17 cellular contexts compared by ENCODE assay signal in the genomic region with DNA sequence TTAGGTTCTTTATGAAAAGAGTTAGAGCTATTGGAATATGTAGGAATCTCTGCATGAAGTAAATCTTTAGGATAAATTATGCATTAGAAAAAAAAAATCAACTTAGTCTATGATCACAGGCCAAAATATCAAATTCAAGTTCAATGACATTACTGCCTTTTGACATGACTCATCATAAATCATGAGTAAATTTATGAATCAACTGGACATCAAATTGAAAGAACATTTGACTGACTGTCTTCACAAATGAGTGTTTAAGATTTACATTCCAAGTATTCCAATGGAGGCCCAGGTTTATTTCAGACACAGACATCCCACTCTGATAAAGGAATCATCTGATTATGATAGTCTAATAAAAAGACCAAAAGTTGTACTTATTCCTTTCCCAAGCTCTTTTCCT.
DNase-seq lines count a peak whose midpoint lies in the region; ATAC-seq, FAIRE-seq and TF ChIP-seq lines count a peak whose summit lies in the region.
"Had no signal": no experiment of that assay in that cellular context is flagged by ENCODE, and none has a peak within 500 bp of the region (broad histone marks: within the 10 kb centered on the region; RNA-seq: fewer than 3 reads in every experiment).

No MANE protein-coding gene starts in this region.

- H3K36me3 ChIP-seq in GM23248 (ENCODE audit: low read depth), result no peaks in the 10 kb centered on the region
- no peaks in the 10 kb centered on the region for H3K36me3 ChIP-seq in mammary epithelial cell (ENCODE audit: insufficient read depth, low read length)
- H3K36me3 ChIP-seq: BLaER1 had no signal

- CTCF ChIA-PET in mammary epithelial cell (lab: Charles Lee; ENCODE audit: low non-redundant PET), result no interaction called here
- CTCF ChIA-PET in WTC11 (lab: Charles Lee), result no interaction called here

- H3K27ac Mint-ChIP-seq in WTC11, result no peak overlapping the region
- H3K27ac Mint-ChIP-seq: CD8-positive, alpha-beta memory T cell had no signal

- H3K9me3 ChIP-seq in GM23248 (ENCODE audit: low read depth) (no peaks in the 10 kb centered on the region), mammary epithelial cell (replicated peaks; ENCODE audit: insufficient read depth, low read length) (no peaks in the 10 kb centered on the region)
- H3K9me3 ChIP-seq: BLaER1 had no signal

- no peaks in the 10 kb centered on the region for H3K36me3 Mint-ChIP-seq in WTC11
- H3K36me3 Mint-ChIP-seq: CD8-positive, alpha-beta memory T cell had no signal

- no peak for FAIRE-seq in RCC 7860 (lab: Jason Lieb, UNC)
- FAIRE-seq: HTR-8/SVneo had no signal

- H3K4me2 ChIP-seq in GM23248 (ENCODE audit: unreplicated experiment), result peak overlapping the region; percentile 3
- H3K4me2 ChIP-seq in mammary epithelial cell (ENCODE audit: insufficient read depth, low read depth, low read length), result peak overlapping the region; percentile 9
- H3K4me2 ChIP-seq: BLaER1 had no signal

- H3K79me2 ChIP-seq in GM23248 (ENCODE audit: insufficient read depth) (no peaks in the 10 kb centered on the region), mammary epithelial cell (ENCODE audit: insufficient read depth, low read length) (peaks cover 60% of the 10 kb centered on the region)

- TF ChIP-seq CTCF in mammary epithelial cell (conservative IDR thresholded peaks at IDR 0.05 in 1 of 2, IDR thresholded peaks at IDR 0.05 in 1 of 2; ENCODE audit: extremely low read depth in 1 of 2, insufficient read depth in 1 of 2, low read depth in 1 of 2, low read length in 2 of 2), result no peak
- TF ChIP-seq CTCF in WTC11 (IDR thresholded peaks at IDR 0.05), result no peak

- POLR2A ChIA-PET in WTC11 (lab: Charles Lee), result no interaction called here

- no peaks in the 10 kb centered on the region for H3K27me3 Mint-ChIP-seq in WTC11 (ENCODE audit: low read depth)
- H3K27me3 Mint-ChIP-seq: CD8-positive, alpha-beta memory T cell had no signal

- DNase-seq in GM23248, result no peak
- peak; percentile 27 for DNase-seq in RCC 7860 (ENCODE audit: low spot score)
- peak; percentile 64 for DNase-seq in mammary epithelial cell
- DNase-seq in kidney tubule cell (ENCODE audit: low spot score), result peak; percentile 43
- no peak for DNase-seq in SW480 (ENCODE audit: low spot score)
- DNase-seq in RPMI8226, result no peak
- DNase-seq in WTC11 (ENCODE audit: low spot score), result no peak
- DNase-seq: CD8-positive, alpha-beta memory T cell; KBM-7; NCI-H1048; NCI-H2107; NCI-H526 treated with DMSO at 0.1 percent for 48 hours; NK-92 treated with Interleukin-12 subunit alpha and Interleukin-12 subunit beta, amount 100 ng/mL, for 24 hours; SIG-M5 had no signal

- H2AFZ ChIP-seq in GM23248, result no peak overlapping the region
- no peak overlapping the region for H2AFZ ChIP-seq in mammary epithelial cell (ENCODE audit: low read depth, low read length)

- H3K4me1 Mint-ChIP-seq in WTC11, result peaks cover 2% of the 10 kb centered on the region; the same call in 1 of the 2 replicates
- H3K4me1 Mint-ChIP-seq: CD8-positive, alpha-beta memory T cell had no signal

- no peak overlapping the region for H3K4me3 Mint-ChIP-seq in WTC11
- H3K4me3 Mint-ChIP-seq: CD8-positive, alpha-beta memory T cell had no signal

- H3K9me2 ChIP-seq in GM23248 (ENCODE audit: insufficient read depth), result no peaks in the 10 kb centered on the region

- H3K4me3 ChIP-seq in GM23248 (no peak overlapping the region), mammary epithelial cell (replicated peaks in 1 of 3; ENCODE audit: insufficient read depth in 1 of 3, low read depth in 2 of 3, low read length in 3 of 3) (no peak overlapping the region)
- H3K4me3 ChIP-seq: BLaER1 had no signal

- H3K9ac ChIP-seq in GM23248 (no peak overlapping the region), mammary epithelial cell (ENCODE audit: insufficient read depth, low read length) (no peak overlapping the region)
- H3K9ac ChIP-seq: BLaER1 had no signal

- intact Hi-C loops in mammary epithelial cell (cut with micrococcal nuclease), result loop anchor here (1.0 to 2.0 kb wide), 2 partner anchors 24 to 372 kb away; a partner anchor contains a TSS

- H3K9me3 Mint-ChIP-seq in WTC11, result no peaks in the 10 kb centered on the region

- H3K4me1 ChIP-seq in GM23248 (ENCODE audit: insufficient read depth) (0 out of 2 replicates have a peak, but pooled peaks cover 12% of the 10 kb centered on the region), mammary epithelial cell (ENCODE audit: insufficient read depth, low read length) (peaks cover 38% of the 10 kb centered on the region)
- H3K4me1 ChIP-seq: BLaER1 had no signal

- H3K27ac ChIP-seq in GM23248, result no peak overlapping the region
- peak overlapping the region; percentile 59 for H3K27ac ChIP-seq in mammary epithelial cell (ENCODE audit: insufficient read depth, low read depth, low read length)
- H3K27ac ChIP-seq: BLaER1 had no signal

- no TSS peak for BruUV-seq in mammary epithelial cell (replicated peaks; lab: Mats Ljungman, UMichigan)

- 0 out of 2 replicates have a peak, but pooled peaks cover 12% of the 10 kb centered on the region for H3F3A ChIP-seq in GM23248 (ENCODE audit: insufficient read depth)

- in situ Hi-C loops in GM23248 (cut with MboI) (no loop called here), mammary epithelial cell (cut with MboI; ENCODE audit: low sequenced_read_pairs in 2 of 2) (no loop called here)

- H4K20me1 ChIP-seq in GM23248 (ENCODE audit: insufficient read depth), result no peaks in the 10 kb centered on the region
- no peaks in the 10 kb centered on the region for H4K20me1 ChIP-seq in mammary epithelial cell (ENCODE audit: insufficient read depth, low read length)
- H4K20me1 ChIP-seq: BLaER1 had no signal

- dilution Hi-C loops in mammary epithelial cell (cut with HindIII; ENCODE audit: low sequenced_read_pairs), result no loop called here

- H3K27me3 ChIP-seq in GM23248 (replicated peaks; ENCODE audit: insufficient read depth) (no peaks in the 10 kb centered on the region), mammary epithelial cell (ENCODE audit: insufficient read depth, low read length) (no peaks in the 10 kb centered on the region)
- H3K27me3 ChIP-seq: BLaER1 had no signal

- ATAC-seq in HG02973 (IDR thresholded peaks at IDR 0.05; ENCODE audit: unreplicated experiment) (no peak), WTC11 (no peak)

TF ChIP-seq in WTC11, 78 proteins besides CTCF, POLR2A, EP300 and RAD21:
- no peak for TF ChIP-seq ZNF232 (CRISPR knock-in tag; IDR thresholded peaks at IDR 0.05)
- TF ChIP-seq HMGA2 (CRISPR knock-in tag; IDR thresholded peaks at IDR 0.05), result no peak
- no peak for TF ChIP-seq ZNF423 (CRISPR knock-in tag; IDR thresholded peaks at IDR 0.05)
- TF ChIP-seq, protein P1, sequence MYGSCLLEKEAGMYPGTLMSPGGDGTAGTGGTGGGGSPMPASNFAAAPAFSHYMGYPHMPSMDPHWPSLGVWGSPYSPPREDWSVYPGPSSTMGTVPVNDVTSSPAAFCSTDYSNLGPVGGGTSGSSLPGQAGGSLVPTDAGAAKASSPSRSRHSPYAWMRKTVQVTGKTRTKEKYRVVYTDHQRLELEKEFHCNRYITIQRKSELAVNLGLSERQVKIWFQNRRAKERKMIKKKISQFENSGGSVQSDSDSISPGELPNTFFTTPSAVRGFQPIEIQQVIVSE (CRISPR knock-in tag; IDR thresholded peaks at IDR 0.05; ENCODE audit: borderline replicate concordance), result no peak
- no peak for TF ChIP-seq ESRRA (CRISPR knock-in tag; IDR thresholded peaks at IDR 0.05; ENCODE audit: borderline replicate concordance)

Comparison
In these comparisons a context has a peak if more than half of its experiments do, and no peak if none do; other contexts are left out.
1. DNase-seq: peak in RCC 7860 (single experiment), mammary epithelial cell (single experiment) and kidney tubule cell (single experiment); none in GM23248 (single experiment), SW480 (single experiment), RPMI8226 (single experiment) and WTC11 (single experiment).